ENCODE assay signal across 27 cellular contexts in the genomic region with DNA sequence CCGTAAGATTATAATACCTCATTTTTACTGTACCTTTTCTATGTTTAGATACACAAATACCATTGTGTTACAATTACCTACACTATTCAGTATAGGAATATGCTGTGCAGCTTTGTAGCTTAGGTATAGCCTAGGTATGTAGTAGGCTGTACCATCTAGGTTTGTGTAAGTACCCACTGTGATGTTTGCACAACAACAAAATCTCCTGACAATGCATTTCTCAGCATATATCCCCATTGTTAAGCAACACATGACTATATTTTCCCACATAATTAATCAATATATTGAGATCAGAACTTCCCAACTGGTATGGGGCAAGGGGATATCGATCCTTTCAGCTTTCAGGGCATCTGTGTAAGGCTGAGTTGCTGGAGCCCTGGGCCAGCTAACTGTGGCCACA.
"Had no signal": no experiment of that assay in that cellular context is flagged by ENCODE, and none has a peak within 500 bp of the region (broad histone marks: within the 10 kb centered on the region; RNA-seq: fewer than 3 reads in every experiment).

No MANE protein-coding gene starts in this region.

- H3K9me3 ChIP-seq: stomach, suprapubic skin, testis, thoracic aorta, thyroid gland, tibial artery, tibial nerve, transverse colon, upper lobe of left lung, upper lobe of right lung, uterus, vagina had no signal

- ATAC-seq: stimulated activated effector memory CD8-positive, alpha-beta T cell treated with anti-CD3 and anti-CD28 coated beads, Interleukin-12 subunit alpha, Interleukin-12 subunit beta, amount 100 ng/mL, for 72 hours; stimulated activated memory B cell treated with anti-CD40 and anti-IgM and Interleukin-4, amounts not matched to agents 10 μg/mL and 1 μg/mL and 100 μg/mL, for 72 hours; stimulated activated naive B cell treated with anti-CD40 and anti-IgM and Interleukin-4, amounts not matched to agents 10 μg/mL and 1 μg/mL and 100 μg/mL, for 72 hours; stimulated activated naive CD8-positive, alpha-beta T cell treated with anti-CD3 and anti-CD28 coated beads, Interleukin-15, amount 100 ng/mL, for 72 hours; stimulated activated naive CD8-positive, alpha-beta T cell treated with anti-CD3 and anti-CD28 coated beads, Interleukin-15, Interleukin-2, amounts not matched to agents 100 U/mL and 50 U/mL, for 24 hours; upper lobe of right lung had no signal

- H3K36me3 ChIP-seq: thyroid gland, uterus, vagina had no signal

- H3K4me1 ChIP-seq: stomach, testis, thyroid gland, tibial artery, tibial nerve, transverse colon, upper lobe of left lung, upper lobe of right lung, uterus, vagina had no signal

- FAIRE-seq: urothelium cell line had no signal

- DNase-seq: stimulated activated CD4-positive, alpha-beta T cell treated with anti-CD3 and anti-CD28 coated beads, Interleukin-2, amount 100 ng/mL, for 48 hours; stimulated activated CD4-positive, alpha-beta T cell treated with anti-CD3 and anti-CD28 coated beads, Interleukin-4, amount 100 ng/mL, for 1 hour; stimulated activated CD4-positive, alpha-beta T cell treated with anti-CD3 and anti-CD28 coated beads, Interleukin-4, amount 100 ng/mL, for 24 hours; stimulated activated CD4-positive, alpha-beta T cell treated with anti-CD3 and anti-CD28 coated beads, Interleukin-4, amount 100 ng/mL, for 4 hours; stimulated activated CD8-positive, alpha-beta memory T cell treated with anti-CD3 and anti-CD28 coated beads, Interleukin-4, amount 100 ng/mL, for 48 hours; stimulated activated naive B cell treated with anti-CD40 and anti-IgM and Interleukin-4, amounts not matched to agents 10 μg/mL and 1 μg/mL and 100 μg/mL, for 72 hours; stimulated activated naive CD4-positive, alpha-beta T cell; stimulated activated naive CD4-positive, alpha-beta T cell treated with Interleukin-2 at 50 U/mL for 16 hours; stimulated activated naive CD8-positive, alpha-beta T cell treated with anti-CD3 and anti-CD28 coated beads, Interleukin-15, amount 100 ng/mL, for 72 hours; stimulated activated naive CD8-positive, alpha-beta T cell treated with anti-CD3 and anti-CD28 coated beads, Interleukin-15, Interleukin-2, amounts not matched to agents 100 U/mL and 50 U/mL, for 24 hours; stomach; substantia nigra; testis; thyroid gland; tibial artery; transverse colon; trophoblast cell; upper lobe of left lung; upper lobe of right lung; uterus had no signal

- H3K4me3 ChIP-seq: stomach, suprapubic skin, testis, thoracic aorta, thyroid gland, tibial artery, tibial nerve, transverse colon, upper lobe of left lung, upper lobe of right lung, uterus, vagina had no signal

- H3K27me3 ChIP-seq: stomach, suprapubic skin, testis, thyroid gland, tibial artery, tibial nerve, transverse colon, upper lobe of left lung, upper lobe of right lung, uterus, vagina had no signal

- H3K27ac ChIP-seq: stomach, suprapubic skin, testis, thoracic aorta, thyroid gland, tibial artery, tibial nerve, transverse colon, upper lobe of left lung, upper lobe of right lung, uterus, vagina had no signal
